In genomic region chr4:151331276-151332042, GRCh38 we compare ENCODE assay signal across 1 cellular context.
TF ChIP-seq lines count a peak whose summit lies in the region.

No MANE protein-coding gene starts in this region.

TF ChIP-seq in SK-N-SH treated with all-trans-retinoic acid at 6 μM for 48 hours, 23 proteins besides CTCF, POLR2A, EP300 and RAD21 (continued from another document):
- no peak for TF ChIP-seq CSRNP3 (CRISPR knock-in tag; IDR thresholded peaks at IDR 0.05)
